ENCODE assay signal across 8 cellular contexts in genomic region chr21:8380419-8381079, GRCh38.
DNase-seq lines count a peak whose midpoint lies in the region; ATAC-seq and TF ChIP-seq lines count a peak whose summit lies in the region.
"Not testable (repeated sequence)": the region's sequence is repeated elsewhere in the genome, so short reads cannot be mapped to it uniquely, and the experiment has no call there.

No MANE protein-coding gene starts in this region.

- TF ChIP-seq CTCF in CD8-positive, alpha-beta T cell (IDR thresholded peaks at IDR 0.05); Panc1 (IDR thresholded peaks at IDR 0.05): not testable (repeated sequence)

- intact Hi-C loops in CD8-positive, alpha-beta T cell (cut with DNase I, micrococcal nuclease); Panc1 (cut with micrococcal nuclease; ENCODE audit: unreplicated experiment): not testable (repeated sequence)

- H3K9me3 Mint-ChIP-seq in CD8-positive, alpha-beta T cell; activated naive CD8-positive, alpha-beta T cell treated with anti-CD3 and anti-CD28 coated beads, Interleukin-2, amount 50 U/mL, for 24 hours; stimulated activated memory B cell treated with anti-CD40 and anti-IgM and Interleukin-4, amounts not matched to agents 10 μg/mL and 1 μg/mL and 100 μg/mL, for 72 hours: not testable (repeated sequence)

- ATAC-seq in CD8-positive, alpha-beta T cell = peak; percentile 80
- ATAC-seq in GM19351 (IDR thresholded peaks at IDR 0.05; ENCODE audit: unreplicated experiment) (peak; percentile 47), GM21717 (IDR thresholded peaks at IDR 0.05; ENCODE audit: unreplicated experiment) (peak; percentile 37), HG03103 (IDR thresholded peaks at IDR 0.05; ENCODE audit: low read depth, unreplicated experiment) (peak; percentile 50), Panc1 (peak; percentile 69), left lobe of liver (peak; percentile 84)
- ATAC-seq in activated naive CD8-positive, alpha-beta T cell treated with anti-CD3 and anti-CD28 coated beads, Interleukin-2, amount 50 U/mL, for 24 hours = peak; percentile 41
- ATAC-seq in stimulated activated memory B cell treated with anti-CD40 and anti-IgM and Interleukin-4, amounts not matched to agents 10 μg/mL and 1 μg/mL and 100 μg/mL, for 72 hours = peak; percentile 61

- not testable (repeated sequence) for H3K4me3 ChIP-seq in CD8-positive, alpha-beta T cell (ENCODE audit: low read depth, low read length); Panc1 (ENCODE audit: low read depth in 2 of 2, low read length in 2 of 2)

- not testable (repeated sequence) for H3K27ac ChIP-seq in CD8-positive, alpha-beta T cell (ENCODE audit: low read depth, low read length); Panc1 (ENCODE audit: low read length)

- in situ Hi-C loops in Panc1 (cut with HindIII; ENCODE audit: low pct_unique_long_range_greater_than_20kb, low sequenced_read_pairs) = not testable (repeated sequence)

- not testable (repeated sequence) for H3K4me1 Mint-ChIP-seq in CD8-positive, alpha-beta T cell (ENCODE audit: low read depth); activated naive CD8-positive, alpha-beta T cell treated with anti-CD3 and anti-CD28 coated beads, Interleukin-2, amount 50 U/mL, for 24 hours; stimulated activated memory B cell treated with anti-CD40 and anti-IgM and Interleukin-4, amounts not matched to agents 10 μg/mL and 1 μg/mL and 100 μg/mL, for 72 hours

- H3K27ac Mint-ChIP-seq in CD8-positive, alpha-beta T cell; activated naive CD8-positive, alpha-beta T cell treated with anti-CD3 and anti-CD28 coated beads, Interleukin-2, amount 50 U/mL, for 24 hours; stimulated activated memory B cell treated with anti-CD40 and anti-IgM and Interleukin-4, amounts not matched to agents 10 μg/mL and 1 μg/mL and 100 μg/mL, for 72 hours: not testable (repeated sequence)

- not testable (repeated sequence) for H3K27me3 Mint-ChIP-seq in CD8-positive, alpha-beta T cell (ENCODE audit: low read depth); activated naive CD8-positive, alpha-beta T cell treated with anti-CD3 and anti-CD28 coated beads, Interleukin-2, amount 50 U/mL, for 24 hours; stimulated activated memory B cell treated with anti-CD40 and anti-IgM and Interleukin-4, amounts not matched to agents 10 μg/mL and 1 μg/mL and 100 μg/mL, for 72 hours

- not testable (repeated sequence) for H3K36me3 ChIP-seq in CD8-positive, alpha-beta T cell (ENCODE audit: insufficient read depth, low read length); Panc1 (ENCODE audit: control insufficient read depth, insufficient read depth, low read length)

- CTCF ChIA-PET in CD8-positive, alpha-beta T cell (lab: Charles Lee); Panc1 (lab: Charles Lee): not testable (repeated sequence)

- not testable (repeated sequence) for H3K27me3 ChIP-seq in CD8-positive, alpha-beta T cell (ENCODE audit: insufficient read depth, low read length); Panc1 (ENCODE audit: control insufficient read depth, insufficient read depth, low read length)

- not testable (repeated sequence) for H3K36me3 Mint-ChIP-seq in CD8-positive, alpha-beta T cell; activated naive CD8-positive, alpha-beta T cell treated with anti-CD3 and anti-CD28 coated beads, Interleukin-2, amount 50 U/mL, for 24 hours (ENCODE audit: low read depth); stimulated activated memory B cell treated with anti-CD40 and anti-IgM and Interleukin-4, amounts not matched to agents 10 μg/mL and 1 μg/mL and 100 μg/mL, for 72 hours

- H3K4me3 Mint-ChIP-seq in CD8-positive, alpha-beta T cell; activated naive CD8-positive, alpha-beta T cell treated with anti-CD3 and anti-CD28 coated beads, Interleukin-2, amount 50 U/mL, for 24 hours; stimulated activated memory B cell treated with anti-CD40 and anti-IgM and Interleukin-4, amounts not matched to agents 10 μg/mL and 1 μg/mL and 100 μg/mL, for 72 hours: not testable (repeated sequence)

- not testable (repeated sequence) for H3K9me3 ChIP-seq in CD8-positive, alpha-beta T cell (ENCODE audit: low read length); Panc1 (ENCODE audit: control insufficient read depth, insufficient read depth, low read depth, low read length)

- BruUV-seq in Panc1 (replicated peaks; lab: Mats Ljungman, UMichigan) = not testable (repeated sequence)

- POLR2A ChIA-PET in CD8-positive, alpha-beta T cell (lab: Charles Lee); Panc1 (lab: Charles Lee): not testable (repeated sequence)

- DNase-seq in CD8-positive, alpha-beta T cell; Panc1 (ENCODE audit: low read depth, low spot score); activated naive CD8-positive, alpha-beta T cell treated with anti-CD3 and anti-CD28 coated beads, Interleukin-2, amount 50 U/mL, for 24 hours; left lobe of liver (ENCODE audit: low spot score): not testable (repeated sequence)

- not testable (repeated sequence) for H3K4me1 ChIP-seq in CD8-positive, alpha-beta T cell (ENCODE audit: insufficient read depth, low read length); Panc1 (ENCODE audit: control insufficient read depth, insufficient read depth, low read length)
